Comparison of ENCODE assay signal across 12 cellular contexts in genomic region chr18:505483-506122, GRCh38. TPM values are rescaled to one million over a fixed set of nuclear protein-coding genes. Genes with fewer than 3 reads are reported as not detected.
DNase-seq lines count a peak whose midpoint lies in the region; ATAC-seq, FAIRE-seq and TF ChIP-seq lines count a peak whose summit lies in the region.
"Had no signal": no experiment of that assay in that cellular context is flagged by ENCODE, and none has a peak within 500 bp of the region (broad histone marks: within the 10 kb centered on the region; RNA-seq: fewer than 3 reads in every experiment).

No MANE protein-coding gene starts in this region.

- peak; percentile 83 for FAIRE-seq in GM18507 (lab: Jason Lieb, UNC)
- FAIRE-seq in astrocyte (lab: Jason Lieb, UNC) = peak; percentile 43
- FAIRE-seq: RCC 7860 had no signal

- CTCF ChIA-PET in CD4-positive, alpha-beta memory T cell (lab: Charles Lee; ENCODE audit: partially characterized antibody) = no interaction called here

- H3K27ac ChIP-seq in astrocyte (ENCODE audit: low read depth, low read length) (no peak overlapping the region), esophagus squamous epithelium (no peak overlapping the region), SJCRH30 (no peak overlapping the region)
- no peak overlapping the region for H3K27ac ChIP-seq in CD4-positive, alpha-beta memory T cell (ENCODE audit: low read depth, low read length)
- H3K27ac ChIP-seq: esophagus muscularis mucosa had no signal

- peaks cover 11% of the 10 kb centered on the region for H3K4me1 Mint-ChIP-seq in astrocyte (ENCODE audit: low read depth, unreplicated experiment)
- peaks cover 0 to 9% (median under 1%) of the 10 kb centered on the region in 4 donors for H3K4me1 Mint-ChIP-seq in CD4-positive, alpha-beta memory T cell

- no peak overlapping the region for H3K4me3 ChIP-seq in astrocyte (ENCODE audit: insufficient read depth, low read depth, low read length)
- no peak overlapping the region for H3K4me3 ChIP-seq in esophagus squamous epithelium
- H3K4me3 ChIP-seq in CD4-positive, alpha-beta memory T cell (ENCODE audit: low read length in 2 of 2) = no peak overlapping the region
- H3K4me3 ChIP-seq in SJCRH30 = no peak overlapping the region
- H3K4me3 ChIP-seq: esophagus muscularis mucosa had no signal

- H3K27ac Mint-ChIP-seq in astrocyte (ENCODE audit: unreplicated experiment) = no peak overlapping the region
- H3K27ac Mint-ChIP-seq in CD4-positive, alpha-beta memory T cell = no peak overlapping the region
- H3K27ac Mint-ChIP-seq: progenitor cell of endocrine pancreas had no signal

- peaks cover 22% of the 10 kb centered on the region for H3K27me3 Mint-ChIP-seq in astrocyte (ENCODE audit: low read depth, unreplicated experiment)
- H3K27me3 Mint-ChIP-seq in CD4-positive, alpha-beta memory T cell = peaks cover 6 to 12% of the 10 kb centered on the region in 2 donors

- H3K36me3 Mint-ChIP-seq in astrocyte (ENCODE audit: low read depth, unreplicated experiment) = peaks cover 2% of the 10 kb centered on the region
- H3K36me3 Mint-ChIP-seq in CD4-positive, alpha-beta memory T cell = no peaks in the 10 kb centered on the region

- peaks cover 6% of the 10 kb centered on the region for H3K4me1 ChIP-seq in astrocyte (ENCODE audit: insufficient read depth, low read length)
- H3K4me1 ChIP-seq in esophagus squamous epithelium = peaks cover 0 to 7% (median 0%) of the 10 kb centered on the region in 3 donors
- H3K4me1 ChIP-seq in CD4-positive, alpha-beta memory T cell (ENCODE audit: insufficient read depth, low read length) = no peaks in the 10 kb centered on the region
- H3K4me1 ChIP-seq in SJCRH30 = no peaks in the 10 kb centered on the region

- no peak overlapping the region for H3K4me3 Mint-ChIP-seq in astrocyte (ENCODE audit: unreplicated experiment)
- H3K4me3 Mint-ChIP-seq in CD4-positive, alpha-beta memory T cell = no peak overlapping the region

- H3K79me2 ChIP-seq in astrocyte (ENCODE audit: insufficient read depth, low read length) = no peaks in the 10 kb centered on the region

- 64 to 72% methylated on average over 5 to 6 of the region's 6 CpGs for WGBS in esophagus squamous epithelium, 2 donors

- peak; percentile 90 for ATAC-seq in GM21367 (IDR thresholded peaks at IDR 0.05; ENCODE audit: unreplicated experiment)
- peak; percentile 99 for ATAC-seq in HG03060 (IDR thresholded peaks at IDR 0.05; ENCODE audit: low read depth, unreplicated experiment)

- H2AFZ ChIP-seq in astrocyte (ENCODE audit: low read depth, low read length) = no peak overlapping the region

- H3K4me2 ChIP-seq in astrocyte (ENCODE audit: low read length) = no peak overlapping the region

- H3K9me3 Mint-ChIP-seq in astrocyte (ENCODE audit: unreplicated experiment) = peaks cover 6% of the 10 kb centered on the region
- no peaks in the 10 kb centered on the region for H3K9me3 Mint-ChIP-seq in CD4-positive, alpha-beta memory T cell

- H4K20me1 ChIP-seq in astrocyte (ENCODE audit: insufficient read depth, low read length) = peaks cover 4% of the 10 kb centered on the region

- DNase-seq in GM18507 (ENCODE audit: extremely low spot score, insufficient read length, low read depth) (peak; percentile 46), astrocyte (ENCODE audit: low read depth) (no peak), esophagus squamous epithelium (lab: John Stamatoyannopoulos, UW) (no peak), SJCRH30 (no peak)
- DNase-seq in effector CD4-positive, alpha-beta T cell = no peak
- no peak for DNase-seq in CD4-positive, alpha-beta memory T cell
- DNase-seq: activated CD4-positive, alpha-beta T cell treated with anti-CD3 and anti-CD28 coated beads for 48 hours had no signal

- H3K9ac ChIP-seq in astrocyte (ENCODE audit: low read length) = no peak overlapping the region

- H3K36me3 ChIP-seq in astrocyte (ENCODE audit: insufficient read depth, low read length) (no peaks in the 10 kb centered on the region), esophagus squamous epithelium (no peaks in the 10 kb centered on the region), SJCRH30 (no peaks in the 10 kb centered on the region)
- H3K36me3 ChIP-seq in CD4-positive, alpha-beta memory T cell (ENCODE audit: insufficient read depth, low read length) = no peaks in the 10 kb centered on the region
- H3K36me3 ChIP-seq: esophagus muscularis mucosa had no signal

- TF ChIP-seq CTCF in astrocyte (IDR thresholded peaks at IDR 0.05; ENCODE audit: insufficient read depth, low read depth, low read length) (no peak), esophagus squamous epithelium (IDR thresholded peaks at IDR 0.05) (no peak)

- H3K9me3 ChIP-seq in astrocyte (ENCODE audit: insufficient read depth, low read depth, low read length) (no peaks in the 10 kb centered on the region), esophagus squamous epithelium (no peaks in the 10 kb centered on the region), SJCRH30 (replicated peaks) (no peaks in the 10 kb centered on the region)
- no peaks in the 10 kb centered on the region for H3K9me3 ChIP-seq in CD4-positive, alpha-beta memory T cell (ENCODE audit: control insufficient read depth in 1 of 2, low read length in 2 of 2)
- H3K9me3 ChIP-seq: esophagus muscularis mucosa had no signal

- TF ChIP-seq POLR2A in esophagus squamous epithelium (IDR thresholded peaks at IDR 0.05) = no peak

- H3K27me3 ChIP-seq in astrocyte (ENCODE audit: insufficient read depth, low read length) = peaks cover 23% of the 10 kb centered on the region
- H3K27me3 ChIP-seq in esophagus squamous epithelium = peaks cover 0 to 19% (median 0%) of the 10 kb centered on the region in 4 donors
- no peaks in the 10 kb centered on the region for H3K27me3 ChIP-seq in CD4-positive, alpha-beta memory T cell (ENCODE audit: insufficient read depth, low read length)
- no peaks in the 10 kb centered on the region for H3K27me3 ChIP-seq in SJCRH30

- POLR2A ChIA-PET in CD4-positive, alpha-beta memory T cell (lab: Charles Lee; ENCODE audit: partially characterized antibody) = no interaction called here

- intact Hi-C loops in esophagus squamous epithelium (cut with DNase I) = no loop called here
- intact Hi-C loops in CD4-positive, alpha-beta memory T cell (cut with micrococcal nuclease) = no loop called here

RNA-seq across cellular contexts. Expression of gene COLEC12, which starts 5.1 kb away (rescaled TPM):
- 11.6 and 13.2 TPM in 2 replicates for total RNA-seq in astrocyte
- total RNA-seq in esophagus squamous epithelium = 10 to 100 TPM in 1 of 4 donors, 1 to 10 TPM in 3; 1.4 to 12.2 (median 4.0) TPM
- total RNA-seq in CD4-positive, alpha-beta memory T cell = under 1 TPM; 0.17 to 0.28 TPM
- not detected for polyA plus RNA-seq in CD4-positive, alpha-beta memory T cell
- not detected in 2 replicates for total RNA-seq in SJCRH30 (2014; rRNA removed; shearing (Covaris generic))
